In genomic region chr19:48362716-48363499, GRCh38 we compare ENCODE assay signal across 8 cellular contexts. TPM values are rescaled to one million over a fixed set of nuclear protein-coding genes. Genes with fewer than 3 reads are reported as not detected.
DNase-seq lines count a peak whose midpoint lies in the region; ATAC-seq lines count a peak whose summit lies in the region.

No MANE protein-coding gene starts in this region.

- peak overlapping the region; percentile 58 for H3K4me3 ChIP-seq in mononuclear cell (ENCODE audit: low read length)

- H3K36me3 Mint-ChIP-seq in IgD-negative memory B cell = peaks cover 7% of the 10 kb centered on the region

- no peaks in the 10 kb centered on the region for H3K27me3 ChIP-seq in mononuclear cell (ENCODE audit: insufficient read depth, low read length)

- peak; percentile 49 for ATAC-seq in GM21528 (IDR thresholded peaks at IDR 0.05; ENCODE audit: low FRiP score, unreplicated experiment)

- H3K4me1 ChIP-seq in mononuclear cell (ENCODE audit: insufficient read depth, low read length) = peaks cover 17% of the 10 kb centered on the region

- H3K4me1 Mint-ChIP-seq in IgD-negative memory B cell = peaks cover 4 to 14% (median 6%) of the 10 kb centered on the region in 3 donors

- DNase-seq in D341Med (ENCODE audit: low spot score) (peak; percentile 92), OCI-M2 (lab: John Stamatoyannopoulos, UW; ENCODE audit: unreplicated experiment) (peak; percentile 65), epithelial cell of prostate (ENCODE audit: low read depth, low spot score) (peak; percentile 85)
- DNase-seq in activated T-cell treated with anti-CD3 and anti-CD28 coated beads, Interleukin-2, amount 50 U/mL, for 1 hour = peak; percentile 88
- DNase-seq in stimulated activated CD8-positive, alpha-beta memory T cell treated with anti-CD3 and anti-CD28 coated beads, Interleukin-2, amount 100 ng/mL, for 48 hours (ENCODE audit: low read depth in 2 of 2) = peak; percentile 84 to 87

- no peaks in the 10 kb centered on the region for H3K9me3 Mint-ChIP-seq in IgD-negative memory B cell

- peak overlapping the region; percentile 51 for H3K27ac ChIP-seq in epithelial cell of prostate

- H3K27me3 Mint-ChIP-seq in IgD-negative memory B cell = no peaks in the 10 kb centered on the region

- H3K9me3 ChIP-seq in mononuclear cell (ENCODE audit: low read depth, low read length) = no peaks in the 10 kb centered on the region

- H3K4me3 Mint-ChIP-seq in IgD-negative memory B cell = peak overlapping the region; percentile 61 to 95 (median 90)

- peak overlapping the region; percentile 77 to 98 (median 87) for H3K27ac Mint-ChIP-seq in IgD-negative memory B cell

RNA-seq across cellular contexts. Expression of gene TMEM143, which starts 0.8 kb away (rescaled TPM):
- polyA plus RNA-seq in IgD-negative memory B cell = 16.2 TPM
- total RNA-seq in mononuclear cell = 3.4 TPM

RNA-seq across cellular contexts. Expression of gene SYNGR4, which starts 1.3 kb away (rescaled TPM):
- polyA plus RNA-seq in IgD-negative memory B cell = not detected
- total RNA-seq in mononuclear cell = not detected

RNA-seq across cellular contexts. Expression of gene KDELR1, which starts 28.4 kb away (rescaled TPM):
- 29.2 TPM for polyA plus RNA-seq in IgD-negative memory B cell
- 20.0 TPM for total RNA-seq in mononuclear cell

RNA-seq across cellular contexts. Expression of gene GRIN2D, which starts 30.6 kb away (rescaled TPM):
- polyA plus RNA-seq in IgD-negative memory B cell = not detected
- total RNA-seq in mononuclear cell = 0.10 TPM

RNA-seq across cellular contexts. Expression of gene EMP3, which starts 37.6 kb away (rescaled TPM):
- 586 TPM for polyA plus RNA-seq in IgD-negative memory B cell
- total RNA-seq in mononuclear cell = 230 TPM

Comparison
In these comparisons a context has a peak if more than half of its experiments do, and no peak if none do; other contexts are left out.
1. Peak in every context shown above with its lines: DNase-seq, ATAC-seq, H3K4me3 ChIP-seq and H3K27ac ChIP-seq.